ENCODE assay signal across 19 cellular contexts in genomic region chr10:24981161-24981710, GRCh38. TPM values are rescaled to one million over a fixed set of nuclear protein-coding genes. Genes with fewer than 3 reads are reported as not detected.
DNase-seq lines count a peak whose midpoint lies in the region; ATAC-seq and TF ChIP-seq lines count a peak whose summit lies in the region.
"Had no signal": no experiment of that assay in that cellular context is flagged by ENCODE, and none has a peak within 500 bp of the region (broad histone marks: within the 10 kb centered on the region; RNA-seq: fewer than 3 reads in every experiment).

No MANE protein-coding gene starts in this region.

- H3K27me3 ChIP-seq in SK-N-SH (ENCODE audit: insufficient read depth) (no peaks in the 10 kb centered on the region), body of pancreas (no peaks in the 10 kb centered on the region), stomach (no peaks in the 10 kb centered on the region)

- no peak for TF ChIP-seq POLR2A in body of pancreas (IDR thresholded peaks at IDR 0.05)
- TF ChIP-seq POLR2A in stomach (IDR thresholded peaks at IDR 0.05) = no peak
- no peak for TF ChIP-seq POLR2A in erythroblast (IDR thresholded peaks at IDR 0.05; ENCODE audit: low read length)

- H3K4me3 ChIP-seq in SK-N-SH (ENCODE audit: low read depth in 2 of 2, low read length in 1 of 2) (no peak overlapping the region), body of pancreas (no peak overlapping the region), stomach (no peak overlapping the region)

- no peaks in the 10 kb centered on the region for H3K79me2 ChIP-seq in SK-N-SH (ENCODE audit: insufficient read depth)

- no peaks in the 10 kb centered on the region for H3K36me3 ChIP-seq in SK-N-SH (replicated peaks in 1 of 2; ENCODE audit: control insufficient read depth in 1 of 2, insufficient read depth in 2 of 2, low read length in 1 of 2)
- H3K36me3 ChIP-seq in body of pancreas (replicated peaks in 1 of 2; ENCODE audit: insufficient read depth in 1 of 2, low read depth in 2 of 2) = no peaks in the 10 kb centered on the region
- H3K36me3 ChIP-seq in stomach = no peaks in the 10 kb centered on the region

- no peak overlapping the region for H3K27ac ChIP-seq in SK-N-SH (ENCODE audit: low read depth in 2 of 2, low read length in 1 of 2)
- no peak overlapping the region for H3K27ac ChIP-seq in body of pancreas
- H3K27ac ChIP-seq in stomach = peak overlapping the region; percentile 16 to 69 (median 36)
- H3K27ac ChIP-seq: 22Rv1 had no signal

- TF ChIP-seq EP300 in SK-N-SH (IDR thresholded peaks at IDR 0.05; ENCODE audit: borderline replicate concordance in 1 of 2, low read depth in 1 of 2, low read length in 1 of 2) = no peak
- TF ChIP-seq EP300 in stomach (IDR thresholded peaks at IDR 0.05) = no peak

- H3K4me2 ChIP-seq in SK-N-SH = no peak overlapping the region

- ATAC-seq in SK-N-SH treated with all-trans-retinoic acid at 6 μM for 48 hours (no peak), body of pancreas (peak; percentile 88), left ventricle myocardium superior (peak; percentile 85), HG02763 (IDR thresholded peaks at IDR 0.05; ENCODE audit: unreplicated experiment) (no peak)
- ATAC-seq: Panc1 had no signal

- CTCF ChIA-PET in SK-N-SH (lab: Yijun Ruan, JAX) = interaction anchor here (1.2 kb wide), 1 partner anchor 338 kb away, joined by 4 read pairs; no protein-coding TSS in a partner anchor

- no peaks in the 10 kb centered on the region for H3F3A ChIP-seq in SK-N-SH (replicated peaks; ENCODE audit: insufficient read depth)

- no peaks in the 10 kb centered on the region for H3K9me2 ChIP-seq in SK-N-SH

- WGBS in SK-N-SH (ENCODE audit: low lambda C conversion rate) = 93% methylated on average over 5 of the region's 5 CpGs
- 67 to 71% methylated on average over 5 of the region's 5 CpGs for WGBS in body of pancreas, 2 donors
- WGBS in stomach, 5 donors = 34 to 65% (median 40%) methylated on average over 5 of the region's 5 CpGs

- TF ChIP-seq CTCF in SK-N-SH (IDR thresholded peaks at IDR 0.05) (no peak), body of pancreas (IDR thresholded peaks at IDR 0.05) (no peak), stomach (IDR thresholded peaks at IDR 0.05) (no peak)

- H3K9me3 ChIP-seq in SK-N-SH (no peaks in the 10 kb centered on the region), body of pancreas (no peaks in the 10 kb centered on the region), stomach (no peaks in the 10 kb centered on the region)

- H3K4me1 ChIP-seq in SK-N-SH (ENCODE audit: control insufficient read depth in 1 of 2, insufficient read depth in 2 of 2, low read depth in 1 of 2, low read length in 1 of 2) = no peaks in the 10 kb centered on the region
- H3K4me1 ChIP-seq in body of pancreas = no peaks in the 10 kb centered on the region
- H3K4me1 ChIP-seq in stomach = peaks cover 0 to 6% (median 0%) of the 10 kb centered on the region in 4 donors

- DNase-seq in SK-N-SH (no peak), body of pancreas (peak in 2 of 4 donors; percentile 16 to 30), left ventricle myocardium superior (no peak), stomach (no peak), erythroblast (lab: John Stamatoyannopoulos, UW) (no peak), UCSD-AML1 (lab: John Stamatoyannopoulos, UW; ENCODE audit: unreplicated experiment) (no peak)
- DNase-seq: C1 segment of cervical spinal cord, DMS153, H9, IMR-90, Kasumi-1, NCI-H187 treated with DMSO at 0.1 percent for 48 hours, NCI-H2171, NCI-H510A had no signal

- POLR2A ChIA-PET in SK-N-SH (lab: Yijun Ruan, JAX) = no interaction called here

- H2AFZ ChIP-seq in SK-N-SH (ENCODE audit: low read depth) = no peak overlapping the region

- no peak overlapping the region for H3K9ac ChIP-seq in SK-N-SH

- intact Hi-C loops in body of pancreas (cut with DNase I) = no loop called here
- intact Hi-C loops in left ventricle myocardium superior (cut with micrococcal nuclease) = no loop called here
- intact Hi-C loops in stomach (cut with DNase I; ENCODE audit: low total_unique reads) = no loop called here

- no peaks in the 10 kb centered on the region for H4K20me1 ChIP-seq in SK-N-SH (ENCODE audit: insufficient read depth)

- TF ChIP-seq RAD21 in SK-N-SH (IDR thresholded peaks at IDR 0.05; ENCODE audit: low read length) = no peak

TF ChIP-seq in SK-N-SH treated with all-trans-retinoic acid at 6 μM for 48 hours, 23 proteins besides CTCF, POLR2A, EP300 and RAD21 (continues in another document):
- TF ChIP-seq SNAI2 (CRISPR knock-in tag; IDR thresholded peaks at IDR 0.05) (no peak), TCF4 (CRISPR knock-in tag; IDR thresholded peaks at IDR 0.05; ENCODE audit: borderline replicate concordance) (no peak), ZFP30 (CRISPR knock-in tag; IDR thresholded peaks at IDR 0.05) (no peak), ZNF565 (CRISPR knock-in tag; conservative IDR thresholded peaks at IDR 0.05; ENCODE audit: low read depth) (no peak), ARNTL (CRISPR knock-in tag; IDR thresholded peaks at IDR 0.05; ENCODE audit: borderline replicate concordance, low read depth) (no peak), PATZ1 (CRISPR knock-in tag; IDR thresholded peaks at IDR 0.05; ENCODE audit: borderline replicate concordance) (no peak), CSDC2 (CRISPR knock-in tag; IDR thresholded peaks at IDR 0.05) (peak; percentile 45; the same call in 1 of the 2 replicates), PPARA (CRISPR knock-in tag; IDR thresholded peaks at IDR 0.05; ENCODE audit: borderline replicate concordance) (no peak), ZNF70 (CRISPR knock-in tag; IDR thresholded peaks at IDR 0.05) (no peak), ZC3H10 (CRISPR knock-in tag; IDR thresholded peaks at IDR 0.05) (no peak)

TF ChIP-seq in SK-N-SH, 30 proteins besides CTCF, POLR2A, EP300 and RAD21:
- TF ChIP-seq USF2 (IDR thresholded peaks at IDR 0.05; ENCODE audit: borderline replicate concordance, low read depth, low read length) = no peak
- no peak for TF ChIP-seq MXI1 (IDR thresholded peaks at IDR 0.05; ENCODE audit: low read depth, low read length)
- no peak for TF ChIP-seq REST (IDR thresholded peaks at IDR 0.05; ENCODE audit: low read depth, low read length)
- no peak for TF ChIP-seq TAF1 (IDR thresholded peaks at IDR 0.05; ENCODE audit: borderline replicate concordance, low read depth, low read length)
TF ChIP-seq in SK-N-SH: peak in this region for 0.

RNA-seq across cellular contexts. Expression of gene PRTFDC1, which starts 28.8 kb away (rescaled TPM):
- 6.6 and 8.1 TPM in 2 replicates for polyA plus RNA-seq in SK-N-SH (2012; rRNA removed)
- polyA plus RNA-seq in SK-N-SH (2012; cell fraction: cytosol; rRNA removed) = 10.8 and 12.0 TPM in 2 replicates
- polyA plus RNA-seq in SK-N-SH (2012; cell fraction: nucleus; rRNA removed) = 5.0 and 9.9 TPM in 2 replicates
- 10 to 100 TPM in 1 of 2 donors, 1 to 10 TPM in 1; 6.5 to 14.2 TPM for total RNA-seq in body of pancreas
- 9.1 TPM for total RNA-seq in left ventricle myocardium superior
- 10 to 100 TPM in 2 of 5 donors, 1 to 10 TPM in 2, not detected in 1; 1.2 to 21.6 (median 12.3) TPM for total RNA-seq in stomach
- 10 to 100 TPM in 2 of 3 donors, 1 to 10 TPM in 1; 5.7 to 14.1 (median 12.4) TPM for polyA plus RNA-seq in stomach

RNA-seq across cellular contexts. Expression of gene ENKUR, which starts 34.7 kb away (rescaled TPM):
- 0.06 and 0.13 TPM in 2 replicates for polyA plus RNA-seq in SK-N-SH (2012; rRNA removed)
- polyA plus RNA-seq in SK-N-SH (2012; cell fraction: cytosol; rRNA removed) = 0.14 and 0.26 TPM in 2 replicates
- 0.02 and 0.20 TPM in 2 replicates for polyA plus RNA-seq in SK-N-SH (2012; cell fraction: nucleus; rRNA removed)
- not detected for total RNA-seq in body of pancreas
- not detected for total RNA-seq in left ventricle myocardium superior
- total RNA-seq in stomach = 1 to 10 TPM in 1 of 5 donors, under 1 TPM in 1, not detected in 3; 0.37 to 4.9 TPM
- 1 to 10 TPM in 1 of 3 donors, under 1 TPM in 1, not detected in 1; 0.35 to 1.7 TPM for polyA plus RNA-seq in stomach
- total RNA-seq: H9, HT-29, IMR-90 had no signal
- polyA plus RNA-seq: IMR-90 had no signal

RNA-seq across cellular contexts. Expression of gene THNSL1, which starts 35.2 kb away (rescaled TPM):
- polyA plus RNA-seq in SK-N-SH (2012; rRNA removed) = 1.3 and 1.9 TPM in 2 replicates
- 2.2 and 2.7 TPM in 2 replicates for polyA plus RNA-seq in SK-N-SH (2012; cell fraction: cytosol; rRNA removed)
- 0.66 and 1.3 TPM in 2 replicates for polyA plus RNA-seq in SK-N-SH (2012; cell fraction: nucleus; rRNA removed)
- 1 to 10 TPM in 1 of 2 donors, under 1 TPM in 1; under 0.01 to 4.9 TPM for total RNA-seq in body of pancreas
- total RNA-seq in left ventricle myocardium superior = 7.7 TPM
- total RNA-seq in stomach = 1 to 10 TPM in 2 of 5 donors, under 1 TPM in 3; under 0.01 to 5.0 (median 0.58) TPM
- 1 to 10 TPM; 1.2 to 1.8 (median 1.3) TPM for polyA plus RNA-seq in stomach

Comparison
In these comparisons a context has a peak if more than half of its experiments do, and no peak if none do; other contexts are left out.
1. ATAC-seq: peak in body of pancreas (single experiment) and left ventricle myocardium superior (single experiment); none in SK-N-SH treated with all-trans-retinoic acid at 6 μM for 48 hours (single experiment) and HG02763 (single experiment).
2. H3K27ac ChIP-seq: peak in stomach (5 of 5); none in SK-N-SH (0 of 2) and body of pancreas (0 of 4).